Comparison of ENCODE assay signal across 32 cellular contexts in the genomic region with DNA sequence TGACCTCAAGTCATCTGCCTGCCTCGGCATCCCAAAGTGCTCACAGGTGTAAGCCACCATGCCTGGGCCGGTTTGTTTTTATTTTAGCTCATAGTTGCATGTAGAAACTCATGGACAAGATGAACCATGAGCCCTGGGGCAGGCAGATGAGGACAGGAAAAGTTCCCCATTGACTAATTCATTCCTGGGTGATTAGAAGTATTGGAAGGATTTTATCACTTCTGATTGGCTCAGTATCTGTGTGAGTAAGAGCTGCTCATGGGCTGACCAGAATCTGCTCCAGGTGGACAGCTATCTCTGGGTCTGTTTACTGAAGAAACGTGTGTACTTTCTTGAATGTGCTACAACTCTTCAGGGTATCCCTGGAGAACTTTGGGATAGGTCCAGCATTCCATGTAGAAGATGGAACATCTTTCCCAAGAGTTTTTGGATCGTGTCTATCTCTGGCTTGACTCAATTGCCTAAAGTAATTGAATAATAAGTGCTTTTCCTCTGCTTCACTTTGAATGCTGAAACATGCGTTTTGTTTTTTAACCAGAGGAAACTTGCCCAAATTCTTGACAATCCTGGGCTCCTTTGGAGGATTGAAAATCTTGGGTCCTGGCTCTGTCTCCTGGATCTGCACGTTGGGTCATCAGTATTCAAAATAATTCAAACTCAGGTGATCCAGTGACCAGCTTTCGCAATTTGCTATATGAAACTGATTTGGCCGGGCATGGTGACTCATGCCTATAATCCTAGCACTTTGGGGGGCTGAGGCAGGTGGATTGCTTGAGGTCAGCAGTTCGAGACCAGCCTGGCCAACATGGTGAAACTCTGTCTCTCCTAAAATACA.
DNase-seq lines count a peak whose midpoint lies in the region; ATAC-seq, FAIRE-seq and TF ChIP-seq lines count a peak whose summit lies in the region.
"Had no signal": no experiment of that assay in that cellular context is flagged by ENCODE, and none has a peak within 500 bp of the region (broad histone marks: within the 10 kb centered on the region; RNA-seq: fewer than 3 reads in every experiment).

No MANE protein-coding gene starts in this region.

- TF ChIP-seq RAD21 in IMR-90 (IDR thresholded peaks at IDR 0.05; ENCODE audit: low read length) (no peak), H1 (IDR thresholded peaks at IDR 0.05 in 1 of 2, conservative IDR thresholded peaks at IDR 0.05 in 1 of 2; ENCODE audit: low read depth in 2 of 2, low read length in 2 of 2) (no peak)

- no peak for ATAC-seq in IMR-90 (ENCODE audit: low read depth)
- peak; percentile 65 for ATAC-seq in gastroesophageal sphincter
- no peak for ATAC-seq in stimulated activated naive CD8-positive, alpha-beta T cell treated with anti-CD3 and anti-CD28 coated beads, Interleukin-15, Interleukin-2, amounts not matched to agents 100 U/mL and 50 U/mL, for 24 hours
- ATAC-seq: activated CD8-positive, alpha-beta T cell treated with anti-CD3 and anti-CD28 coated beads, Interleukin-2, amount 10 ng/mL, durations not matched to agents 7 days and 5 days; body of pancreas; GM23338; heart left ventricle; lower lobe of right lung; naive thymus-derived CD8-positive, alpha-beta T cell; Panc1 had no signal

- H2AFZ ChIP-seq in IMR-90 (replicated peaks; ENCODE audit: low read length, poor library complexity), result no peak overlapping the region
- H2AFZ ChIP-seq in H1 (ENCODE audit: low read length), result no peak overlapping the region
- H2AFZ ChIP-seq: GM23338 had no signal

- TF ChIP-seq CTCF in IMR-90 (conservative IDR thresholded peaks at IDR 0.05; ENCODE audit: low read depth, low read length) (no peak), H1 (IDR thresholded peaks at IDR 0.05; ENCODE audit: control extremely low read depth in 1 of 3, insufficient read depth in 1 of 3, low read depth in 1 of 3, low read length in 3 of 3) (no peak), gastroesophageal sphincter (IDR thresholded peaks at IDR 0.05) (no peak), GM10266 (IDR thresholded peaks at IDR 0.05; ENCODE audit: control insufficient read depth, insufficient read depth, low read depth, missing control alignments) (no peak)

- H3K14ac ChIP-seq in IMR-90 (replicated peaks; ENCODE audit: low read depth, low read length) (no peak overlapping the region), H1 (ENCODE audit: insufficient read length) (no peak overlapping the region)

- no peaks in the 10 kb centered on the region for H3K36me3 ChIP-seq in IMR-90 (ENCODE audit: control insufficient read depth, insufficient read depth, low read length)
- H3K36me3 ChIP-seq in H1 (ENCODE audit: control insufficient read depth in 2 of 4, insufficient read depth in 4 of 4, low read length in 3 of 4), result no peaks in the 10 kb centered on the region
- no peaks in the 10 kb centered on the region for H3K36me3 ChIP-seq in gastroesophageal sphincter
- H3K36me3 ChIP-seq: heart left ventricle, lower lobe of right lung, prostate gland, sigmoid colon, tibial artery, WERI-Rb-1 had no signal

- H3K9me3 ChIP-seq in IMR-90 (ENCODE audit: control insufficient read depth, insufficient read depth, low read length), result no peaks in the 10 kb centered on the region
- H3K9me3 ChIP-seq in H1 (ENCODE audit: insufficient read depth in 2 of 2, low read depth in 1 of 2, low read length in 1 of 2), result no peaks in the 10 kb centered on the region
- H3K9me3 ChIP-seq in gastroesophageal sphincter, result no peaks in the 10 kb centered on the region
- H3K9me3 ChIP-seq: body of pancreas, heart left ventricle, lower lobe of right lung, prostate gland, sigmoid colon, tibial artery had no signal

- no peak overlapping the region for H2BK12ac ChIP-seq in H1 (ENCODE audit: low read depth, low read length)

- peaks cover 5% of the 10 kb centered on the region; the same call in 1 of the 2 replicates for H3K23me2 ChIP-seq in H1 (ENCODE audit: low read depth, low read length)

- FAIRE-seq in H1 (lab: Jason Lieb, UNC), result no peak
- FAIRE-seq: A204.1, G401.6 had no signal

- H2BK15ac ChIP-seq in IMR-90 (ENCODE audit: low read depth, low read length), result no peak overlapping the region
- H2BK15ac ChIP-seq in H1 (ENCODE audit: low read length), result no peak overlapping the region

- no peak overlapping the region for H3K27ac ChIP-seq in IMR-90 (ENCODE audit: insufficient read depth, low read length)
- no peak overlapping the region for H3K27ac ChIP-seq in H1 (ENCODE audit: low read depth, low read length)
- no peak overlapping the region for H3K27ac ChIP-seq in gastroesophageal sphincter
- H3K27ac ChIP-seq: body of pancreas, heart left ventricle, HL-60, lower lobe of right lung, prostate gland, sigmoid colon, tibial artery, WERI-Rb-1 had no signal

- H2BK5ac ChIP-seq in IMR-90 (ENCODE audit: low read depth, low read length, poor library complexity, severe bottlenecking), result no peak overlapping the region
- H2BK5ac ChIP-seq in H1 (ENCODE audit: low read depth, low read length), result no peak overlapping the region

- TF ChIP-seq EP300 in H1 (IDR thresholded peaks at IDR 0.05; ENCODE audit: borderline replicate concordance in 1 of 2, low read depth in 2 of 2, low read length in 2 of 2) (no peak), gastroesophageal sphincter (IDR thresholded peaks at IDR 0.05) (no peak)

- dilution Hi-C loops in IMR-90 (cut with HindIII; ENCODE audit: low sequenced_read_pairs, unreplicated experiment), result no loop called here

- DNase-seq in AG20443 (ENCODE audit: low spot score), result peak; percentile 39
- peak; percentile 35 for DNase-seq in IMR-90
- DNase-seq in H1 (ENCODE audit: low read depth in 1 of 2, low spot score in 2 of 2), result no peak
- no peak for DNase-seq in stimulated activated naive CD8-positive, alpha-beta T cell treated with anti-CD3 and anti-CD28 coated beads, Interleukin-15, Interleukin-2, amounts not matched to agents 100 U/mL and 50 U/mL, for 24 hours
- no peak for DNase-seq in activated gamma-delta T cell (lab: John Stamatoyannopoulos, UW)
- DNase-seq in cerebellum (ENCODE audit: low spot score), result no peak
- no peak for DNase-seq in GM10266 (ENCODE audit: extremely low spot score)
- DNase-seq: activated CD4-positive, alpha-beta T cell treated with anti-CD3 and anti-CD28 coated beads for 4 hours; activated CD8-positive, alpha-beta T cell treated with anti-CD3 and anti-CD28 coated beads, Interleukin-2, amount 10 ng/mL, durations not matched to agents 7 days and 5 days; activated naive CD4-positive, alpha-beta T cell treated with anti-CD3 and anti-CD28 coated beads, Interleukin-2, amount 50 U/mL, for 16 hours; body of pancreas; CD8-positive, alpha-beta memory T cell; heart left ventricle; Karpas-422; lower lobe of right lung; naive thymus-derived CD8-positive, alpha-beta T cell; NCI-H1436; NCI-H2081 treated with DMSO at 0.1 percent for 48 hours; NCI-H2227 treated with DMSO at 0.1 percent for 48 hours; NCI-H69; sigmoid colon; stimulated activated CD4-positive, alpha-beta T cell treated with anti-CD3 and anti-CD28 coated beads, Interleukin-12 subunit alpha, Interleukin-12 subunit beta, amount 100 ng/mL, for 4 hours; stimulated activated CD4-positive, alpha-beta T cell treated with anti-CD3 and anti-CD28 coated beads, Interleukin-2, amount 100 ng/mL, for 48 hours; WERI-Rb-1 had no signal

- H2BK120ac ChIP-seq in IMR-90 (ENCODE audit: low read depth, low read length), result no peak overlapping the region
- no peak overlapping the region for H2BK120ac ChIP-seq in H1 (replicated peaks; ENCODE audit: low read depth, low read length)

- H3K4me2 ChIP-seq in IMR-90 (ENCODE audit: low read depth, low read length) (no peak overlapping the region), H1 (ENCODE audit: insufficient read depth in 1 of 2, low read depth in 2 of 2, low read length in 2 of 2) (no peak overlapping the region)
- H3K4me2 ChIP-seq: GM23338 had no signal

- H3K27me3 ChIP-seq in IMR-90 (ENCODE audit: control insufficient read depth, insufficient read depth, low read length) (peaks cover 17% of the 10 kb centered on the region), H1 (replicated peaks in 1 of 4; ENCODE audit: control insufficient read depth in 3 of 4, extremely low read depth in 1 of 4, insufficient read depth in 3 of 4, low read length in 3 of 4) (peaks cover 4 to 11% (median 11%) of the 10 kb centered on the region in 4 experiments), gastroesophageal sphincter (peaks cover 12% of the 10 kb centered on the region)

- POLR2A ChIA-PET in IMR-90 (lab: Charles Lee; ENCODE audit: unreplicated experiment) (no interaction called here), H1 (lab: Charles Lee; ENCODE audit: partially characterized antibody) (no interaction called here)

- H3K4me1 ChIP-seq in IMR-90 (ENCODE audit: control insufficient read depth, insufficient read depth, low read length), result peaks cover 1% of the 10 kb centered on the region; the same call in 1 of the 2 replicates
- peaks cover 9 to 17% (median 14%) of the 10 kb centered on the region in 4 experiments for H3K4me1 ChIP-seq in H1 (replicated peaks in 1 of 4; ENCODE audit: control insufficient read depth in 3 of 4, insufficient read depth in 4 of 4, low read length in 3 of 4)
- peaks cover 0 to 17% (median 0%) of the 10 kb centered on the region in 3 donors for H3K4me1 ChIP-seq in gastroesophageal sphincter
- H3K4me1 ChIP-seq: prostate gland had no signal

- no peak overlapping the region for H2AK5ac ChIP-seq in IMR-90 (ENCODE audit: low read depth, low read length)
- H2AK5ac ChIP-seq in H1 (ENCODE audit: low read depth, low read length), result no peak overlapping the region

- no peak overlapping the region for H2AK9ac ChIP-seq in IMR-90 (replicated peaks; ENCODE audit: low read depth, low read length, poor library complexity)

- no peaks in the 10 kb centered on the region for H3K9me1 ChIP-seq in IMR-90 (ENCODE audit: insufficient read depth, low read length)

- no peak overlapping the region for H3K18ac ChIP-seq in IMR-90 (ENCODE audit: low read depth, low read length)
- H3K18ac ChIP-seq in H1 (ENCODE audit: extremely low read depth, low read length), result peak overlapping the region; percentile 9; the same call in 1 of the 2 replicates

- no peaks in the 10 kb centered on the region for H3K79me2 ChIP-seq in H1 (ENCODE audit: control insufficient read depth in 1 of 2, insufficient read depth in 2 of 2, low read length in 2 of 2)

- no peak overlapping the region for H2BK20ac ChIP-seq in IMR-90 (ENCODE audit: low read depth, low read length)
- H2BK20ac ChIP-seq in H1 (ENCODE audit: low read length), result no peak overlapping the region

- no peak overlapping the region for H4K8ac ChIP-seq in IMR-90 (ENCODE audit: low read depth in 2 of 2, low read length in 2 of 2)
- no peak overlapping the region for H4K8ac ChIP-seq in H1 (ENCODE audit: extremely low read depth, insufficient read depth, low read length)

- H3K9ac ChIP-seq in IMR-90 (ENCODE audit: low read depth, low read length) (no peak overlapping the region), H1 (replicated peaks in 1 of 4; ENCODE audit: extremely low read depth in 1 of 4, low read depth in 3 of 4, low read length in 3 of 4) (no peak overlapping the region)

- H3K56ac ChIP-seq in IMR-90 (ENCODE audit: extremely low read depth, insufficient read depth, low read length), result no peak overlapping the region
- no peak overlapping the region for H3K56ac ChIP-seq in H1 (replicated peaks; ENCODE audit: insufficient read length, low read depth, low read length)

- H3K79me1 ChIP-seq in IMR-90 (ENCODE audit: low read depth in 1 of 2, low read length in 2 of 2), result no peaks in the 10 kb centered on the region
- no peaks in the 10 kb centered on the region for H3K79me1 ChIP-seq in H1 (ENCODE audit: low read depth, low read length)

- H4K20me1 ChIP-seq in IMR-90 (ENCODE audit: insufficient read depth, low read length) (no peaks in the 10 kb centered on the region), H1 (replicated peaks in 1 of 2; ENCODE audit: control insufficient read depth in 1 of 2, insufficient read depth in 2 of 2, low read length in 2 of 2) (no peaks in the 10 kb centered on the region)

- H3K4me3 ChIP-seq in IMR-90 (ENCODE audit: insufficient read depth, low read depth, low read length) (no peak overlapping the region), H1 (ENCODE audit: extremely low read depth in 1 of 4, insufficient read depth in 2 of 4, low read depth in 3 of 4, low read length in 4 of 4) (no peak overlapping the region), gastroesophageal sphincter (no peak overlapping the region)
- H3K4me3 ChIP-seq: body of pancreas, GM23338, heart left ventricle, lower lobe of right lung, prostate gland, sigmoid colon, tibial artery had no signal

- no peak overlapping the region for H4K91ac ChIP-seq in IMR-90 (ENCODE audit: insufficient read depth, low read depth, low read length)
- H4K91ac ChIP-seq in H1 (replicated peaks; ENCODE audit: insufficient read length, low read length), result no peak overlapping the region

- no peak overlapping the region for H3K23ac ChIP-seq in IMR-90 (ENCODE audit: low read depth, low read length)
- H3K23ac ChIP-seq in H1 (ENCODE audit: insufficient read length), result no peak overlapping the region

- BruUV-seq in IMR-90 (replicated peaks; lab: Mats Ljungman, UMichigan), result no TSS peak

- in situ Hi-C loops in IMR-90 (cut with MboI; ENCODE audit: low sequenced_read_pairs), result loop anchor here (5.0 to 10.0 kb wide), 2 partner anchors 937 to 1135 kb away; a partner anchor contains a TSS

- intact Hi-C loops in IMR-90 (cut with micrococcal nuclease), result loop anchor here (10.0 kb wide), 1 partner anchor 235 kb away; no protein-coding TSS in a partner anchor

- CTCF ChIA-PET in IMR-90 (lab: Yijun Ruan, JAX), result no interaction called here
- CTCF ChIA-PET in H1 (lab: Charles Lee; ENCODE audit: partially characterized antibody), result no interaction called here

- TF ChIP-seq POLR2A in IMR-90 (IDR thresholded peaks at IDR 0.05; ENCODE audit: low read depth, low read length) (no peak), H1 (IDR thresholded peaks at IDR 0.05; ENCODE audit: control extremely low read depth in 1 of 2, low read depth in 2 of 2, low read length in 2 of 2) (no peak), gastroesophageal sphincter (IDR thresholded peaks at IDR 0.05) (no peak)

- no CpG with 5 or more reads among the region's 9 CpGs for WGBS in IMR-90 (ENCODE audit: extremely low coverage in 2 of 2, insufficient read length in 1 of 2), 2 experiments
- 91% methylated on average over 9 of the region's 9 CpGs; no CpG with 5 or more reads in 1 of the 2 experiments for WGBS in H1 (ENCODE audit: extremely low coverage in 1 of 2, insufficient coverage in 1 of 2, insufficient read length in 1 of 2, insufficient replicate concordance in 2 of 2, low coverage in 1 of 2, low lambda C conversion rate in 2 of 2, missing lambda C conversion rate in 1 of 2), 2 experiments
- WGBS in gastroesophageal sphincter (ENCODE audit: low coverage in 1 of 2), 2 donors, result 43 to 59% methylated on average over 5 to 7 of the region's 9 CpGs

- H4K5ac ChIP-seq in IMR-90 (ENCODE audit: low read depth, low read length), result no peak overlapping the region
- no peak overlapping the region for H4K5ac ChIP-seq in H1 (ENCODE audit: insufficient read length, low read depth, low read length)

- H3K4ac ChIP-seq in IMR-90 (ENCODE audit: low read depth, low read length), result no peak overlapping the region
- no peak overlapping the region for H3K4ac ChIP-seq in H1 (replicated peaks; ENCODE audit: insufficient read length, low read depth, low read length)

Comparison
In these comparisons a context has a peak if more than half of its experiments do, and no peak if none do; other contexts are left out.
1. DNase-seq: peak in AG20443 (single experiment) and IMR-90 (single experiment); none in H1 (0 of 2), stimulated activated naive CD8-positive, alpha-beta T cell treated with anti-CD3 and anti-CD28 coated beads, Interleukin-15, Interleukin-2, amounts not matched to agents 100 U/mL and 50 U/mL, for 24 hours (single experiment), activated gamma-delta T cell (single experiment), cerebellum (single experiment) and GM10266 (single experiment).